ENCODE assay signal across 26 cellular contexts in the genomic region with DNA sequence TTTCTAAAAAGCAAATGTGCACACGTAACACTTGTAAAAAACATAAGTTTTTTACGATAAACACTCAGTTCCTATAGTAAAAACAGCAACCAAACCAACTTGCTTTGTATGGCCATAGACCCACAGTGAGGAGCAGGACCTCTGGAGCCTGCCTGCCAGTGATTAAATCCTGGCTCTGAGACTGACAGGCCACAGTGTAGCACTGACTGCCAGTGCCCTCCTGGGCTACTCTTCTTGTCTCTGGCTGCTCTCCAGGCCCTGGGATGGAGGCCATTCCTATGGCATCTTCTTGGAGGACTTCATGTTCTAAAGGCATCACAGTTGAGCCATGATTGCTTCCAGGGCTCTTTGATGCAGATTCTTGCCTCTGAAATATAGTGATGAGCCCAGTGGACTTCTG. TPM values are rescaled to one million over a fixed set of nuclear protein-coding genes. Genes with fewer than 3 reads are reported as not detected.
DNase-seq lines count a peak whose midpoint lies in the region; ATAC-seq, FAIRE-seq and TF ChIP-seq lines count a peak whose summit lies in the region.
"Had no signal": no experiment of that assay in that cellular context is flagged by ENCODE, and none has a peak within 500 bp of the region (broad histone marks: within the 10 kb centered on the region; RNA-seq: fewer than 3 reads in every experiment).

No MANE protein-coding gene starts in this region.

- no peak overlapping the region for H2AFZ ChIP-seq in K562 (ENCODE audit: low read depth, low read length)

- no peaks in the 10 kb centered on the region for H3K36me3 Mint-ChIP-seq in T-helper 17 cell (ENCODE audit: low read depth)
- H3K36me3 Mint-ChIP-seq: CD14-positive monocyte; CD8-positive, alpha-beta memory T cell had no signal

- TF ChIP-seq CTCF in K562 (IDR thresholded peaks at IDR 0.05 in 2 of 3, conservative IDR thresholded peaks at IDR 0.05 in 1 of 3; ENCODE audit: insufficient read depth in 2 of 3, low read depth in 1 of 3, low read length in 3 of 3) (no peak), heart right ventricle (IDR thresholded peaks at IDR 0.05) (no peak)

- H3K9me1 ChIP-seq in K562 (ENCODE audit: control insufficient read depth, insufficient read depth, low read length), result no peaks in the 10 kb centered on the region

- CTCF ChIA-PET in K562 (lab: Yijun Ruan, JAX; ENCODE audit: low intra/inter-chr PET ratio), result no interaction called here

- peak; percentile 78 for ATAC-seq in Right ventricle myocardium inferior
- 0 out of 3 replicates have a peak, but pooled peaks have one; percentile 35 for ATAC-seq in K562
- peak in 6 of 8 donors; percentile 27 to 76 (median 60) for ATAC-seq in heart right ventricle
- no peak for ATAC-seq in T-helper 17 cell
- ATAC-seq: A549 had no signal

- H3K36me3 ChIP-seq in K562 (ENCODE audit: control insufficient read depth, insufficient read depth, low read length) (no peaks in the 10 kb centered on the region), heart right ventricle (no peaks in the 10 kb centered on the region)
- H3K36me3 ChIP-seq: BE2C; BLaER1 treated with 17β-estradiol and CSF1 and Interleukin-3, amounts not matched to agents 10 nM and 100 nM had no signal

- no peaks in the 10 kb centered on the region for H3K27me3 Mint-ChIP-seq in T-helper 17 cell
- H3K27me3 Mint-ChIP-seq: CD4-positive, alpha-beta T cell had no signal

- in situ Hi-C loops in G401 (cut with HindIII; ENCODE audit: low sequenced_read_pairs), result no loop called here
- in situ Hi-C loops in K562 (cut with MboI), result loop anchor here (5.0 kb wide), 1 partner anchor 77 kb away; a partner anchor contains a TSS

- no TSS peak for BruUV-seq in K562 (replicated peaks; lab: Mats Ljungman, UMichigan)

- no peaks in the 10 kb centered on the region for H3K4me1 ChIP-seq in K562 (replicated peaks in 1 of 2; ENCODE audit: control insufficient read depth in 2 of 2, insufficient read depth in 2 of 2, low read length in 2 of 2)
- no peaks in the 10 kb centered on the region for H3K4me1 ChIP-seq in heart right ventricle
- H3K4me1 ChIP-seq: A549, BE2C had no signal

- WGBS in K562 (ENCODE audit: insufficient coverage, low coverage, missing lambda C conversion rate), result 2% methylated on average over 2 of the region's 2 CpGs
- 97 to 99% methylated on average over 2 of the region's 2 CpGs for WGBS in heart right ventricle, 2 donors

- H3K79me2 ChIP-seq in K562 (ENCODE audit: control insufficient read depth, insufficient read depth, low read length), result no peaks in the 10 kb centered on the region

- peaks cover 3 to 16% of the 10 kb centered on the region in 2 experiments; a peak in 3 of 5 replicates for H3K27me3 ChIP-seq in K562 (ENCODE audit: control insufficient read depth in 2 of 2, insufficient read depth in 2 of 2, low read length in 2 of 2)
- no peaks in the 10 kb centered on the region for H3K27me3 ChIP-seq in heart right ventricle
- H3K27me3 ChIP-seq: BE2C; BLaER1 treated with 17β-estradiol and CSF1 and Interleukin-3, amounts not matched to agents 10 nM and 100 nM had no signal

- intact Hi-C loops in Right ventricle myocardium inferior (cut with DNase I) (loop anchor here (5.0 kb wide), 1 partner anchor 82 kb away; no protein-coding TSS in a partner anchor), cardiac septum (cut with DNase I) (loop anchor here (5.0 kb wide), 1 partner anchor 87 kb away; no protein-coding TSS in a partner anchor), K562 (cut with micrococcal nuclease) (no loop called here), heart right ventricle (cut with DNase I) (loop anchor here in 4 of 10 donors (5.0 to 10.0 kb wide), 4 partner anchors 77 to 167 kb away; a partner anchor contains a TSS)

- no peak overlapping the region for H3K27ac Mint-ChIP-seq in T-helper 17 cell
- H3K27ac Mint-ChIP-seq: CD4-positive, alpha-beta T cell had no signal

- no peak overlapping the region for H3K9ac ChIP-seq in K562 (ENCODE audit: insufficient read depth in 1 of 2, low read depth in 2 of 2, low read length in 2 of 2)
- H3K9ac ChIP-seq: BLaER1 treated with 17β-estradiol and CSF1 and Interleukin-3, amounts not matched to agents 10 nM and 100 nM had no signal

- H3K9me3 ChIP-seq in K562 (replicated peaks; ENCODE audit: control insufficient read depth, insufficient read depth, low read depth, low read length) (no peaks in the 10 kb centered on the region), heart right ventricle (no peaks in the 10 kb centered on the region), T-helper 17 cell (ENCODE audit: control insufficient read depth, low read length, poor library complexity, severe bottlenecking) (no peaks in the 10 kb centered on the region)
- H3K9me3 ChIP-seq: A549; BE2C; BLaER1 treated with 17β-estradiol and CSF1 and Interleukin-3, amounts not matched to agents 10 nM and 100 nM had no signal

- no peaks in the 10 kb centered on the region for H4K20me1 ChIP-seq in K562 (replicated peaks; ENCODE audit: control insufficient read depth, insufficient read depth, low read length)
- H4K20me1 ChIP-seq: BLaER1 treated with 17β-estradiol and CSF1 and Interleukin-3, amounts not matched to agents 10 nM and 100 nM had no signal

- TF ChIP-seq RAD21 in K562 (CRISPR knock-in tag; conservative IDR thresholded peaks at IDR 0.05 in 1 of 2, IDR thresholded peaks at IDR 0.05 in 1 of 2), result no peak

- no peak overlapping the region for H3K4me3 Mint-ChIP-seq in T-helper 17 cell
- H3K4me3 Mint-ChIP-seq: CD14-positive monocyte; CD4-positive, alpha-beta T cell; CD8-positive, alpha-beta memory T cell had no signal

- POLR2A ChIA-PET in K562 (lab: Yijun Ruan, JAX), result no interaction called here

- H3K4me2 ChIP-seq in K562 (ENCODE audit: insufficient read depth, low read length), result no peak overlapping the region
- H3K4me2 ChIP-seq: A549; BLaER1 treated with 17β-estradiol and CSF1 and Interleukin-3, amounts not matched to agents 10 nM and 100 nM had no signal

- no peak for DNase-seq in Right ventricle myocardium inferior (ENCODE audit: missing footprints)
- DNase-seq in cardiac septum (ENCODE audit: low spot score), result no peak
- DNase-seq in G401 (ENCODE audit: low spot score), result peak; percentile 36
- no peak for DNase-seq in K562 (ENCODE audit: extremely low read depth in 1 of 4, low spot score in 3 of 4)
- DNase-seq in heart right ventricle, result peak in 1 of 2 donors; percentile 30
- no peak for DNase-seq in T-helper 17 cell
- no peak for DNase-seq in effector CD4-positive, alpha-beta T cell
- no peak for DNase-seq in activated gamma-delta T cell (lab: John Stamatoyannopoulos, UW)
- DNase-seq: 8988T; ACHN; AML-193; BE2C; Calu3; CD4-positive, alpha-beta T cell; CD8-positive, alpha-beta memory T cell; COR-L47; DMS53; DMS79 treated with DMSO at 0.1 percent for 48 hours; H7; HCEC 1CT had no signal

- no peak for TF ChIP-seq POLR2A in K562 (conservative IDR thresholded peaks at IDR 0.05)

- no peak for FAIRE-seq in K562 (lab: Jason Lieb, UNC)
- FAIRE-seq: A549, G401.6, GM12892, H1 had no signal

- no peak overlapping the region for H3K27ac ChIP-seq in K562 (ENCODE audit: extremely low read depth, low read depth, low read length)
- no peak overlapping the region for H3K27ac ChIP-seq in heart right ventricle
- H3K27ac ChIP-seq: A549; BLaER1 treated with 17β-estradiol and CSF1 and Interleukin-3, amounts not matched to agents 10 nM and 100 nM had no signal

- no peak overlapping the region for H3K4me3 ChIP-seq in K562
- no peak overlapping the region for H3K4me3 ChIP-seq in heart right ventricle
- H3K4me3 ChIP-seq: A549; BLaER1 treated with 17β-estradiol and CSF1 and Interleukin-3, amounts not matched to agents 10 nM and 100 nM had no signal

- peaks cover 9% of the 10 kb centered on the region for H3K4me1 Mint-ChIP-seq in T-helper 17 cell

- TF ChIP-seq EP300 in K562 (IDR thresholded peaks at IDR 0.05; ENCODE audit: low read length), result no peak

TF ChIP-seq in K562, 482 proteins besides CTCF, POLR2A, EP300 and RAD21 (continues in another document):
- TF ChIP-seq ZNF644 (tag; IDR thresholded peaks at IDR 0.05; ENCODE audit: low read depth) (no peak), POLR3A (IDR thresholded peaks at IDR 0.05; ENCODE audit: borderline replicate concordance, extremely low read depth, insufficient read depth, insufficient read length) (no peak), GABPB2 (CRISPR knock-in tag; conservative IDR thresholded peaks at IDR 0.05) (no peak), ZSCAN29 (IDR thresholded peaks at IDR 0.05) (no peak), TBL1XR1 (IDR thresholded peaks at IDR 0.05; ENCODE audit: low read length in 2 of 2) (no peak)
- TF ChIP-seq, protein P1, sequence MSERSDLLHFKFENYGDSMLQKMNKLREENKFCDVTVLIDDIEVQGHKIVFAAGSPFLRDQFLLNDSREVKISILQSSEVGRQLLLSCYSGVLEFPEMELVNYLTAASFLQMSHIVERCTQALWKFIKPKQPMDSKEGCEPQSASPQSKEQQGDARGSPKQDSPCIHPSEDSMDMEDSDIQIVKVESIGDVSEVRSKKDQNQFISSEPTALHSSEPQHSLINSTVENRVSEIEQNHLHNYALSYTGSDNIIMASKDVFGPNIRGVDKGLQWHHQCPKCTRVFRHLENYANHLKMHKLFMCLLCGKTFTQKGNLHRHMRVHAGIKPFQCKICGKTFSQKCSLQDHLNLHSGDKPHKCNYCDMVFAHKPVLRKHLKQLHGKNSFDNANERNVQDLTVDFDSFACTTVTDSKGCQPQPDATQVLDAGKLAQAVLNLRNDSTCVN (CRISPR knock-in tag; IDR thresholded peaks at IDR 0.05), result no peak

RNA-seq across cellular contexts. Expression of a gene that starts 22.7 kb away (rescaled TPM):
- total RNA-seq in Right ventricle myocardium inferior (9.7 TPM), cardiac septum (7.1 TPM), K562 (2014; rRNA removed) (0.59 and 1.4 TPM in 2 replicates), K562 (2014; rRNA removed; fragmentation: Illumina TruSeq; extraction: Trizol) (1.5 TPM in 2 replicates), K562 (2015; rRNA removed; fragmentation: Illumina TruSeq; extraction: Trizol) (0.98 and 1.0 TPM in 2 replicates), K562 (2021) (2.3 TPM in 2 replicates), heart right ventricle (10 to 100 TPM in 1 of 10 donors, 1 to 10 TPM in 9; 5.5 to 10.7 (median 8.3) TPM), T-helper 17 cell (10 to 100 TPM in 1 of 2 donors, 1 to 10 TPM in 1; 8.1 to 11.3 TPM)
- total RNA-seq in G401 (2014; rRNA removed; shearing (Covaris generic)), result 14.0 TPM in 2 replicates
- 0.58 and 1.1 TPM in 2 replicates for total RNA-seq in K562 (2011; cell fraction: chromatin; rRNA removed; ENCODE audit: low replicate concordance)
- total RNA-seq in K562 (2011; cell fraction: nucleolus; rRNA removed), result 0.79 and 1.8 TPM in 2 replicates
- total RNA-seq in K562 (2011; cell fraction: nucleoplasm; rRNA removed), result 1.7 and 3.0 TPM in 2 replicates
- polyA plus RNA-seq in K562 (2011; rRNA removed) (1.9 and 4.0 TPM in 2 replicates), K562 (2014; fragmentation: Illumina TruSeq; extraction: Trizol) (3.2 and 3.9 TPM in 2 replicates), K562 (2014; fragmentation: Nextera tagmentation; extraction: Ambion mirVana) (1 to 10 TPM; 4.7 TPM), K562 (2014; rRNA removed) (1.5 and 1.9 TPM in 2 replicates), heart right ventricle (1 to 10 TPM; 6.4 to 6.9 TPM)
- 1.3 and 4.4 TPM in 2 replicates for polyA plus RNA-seq in K562 (2011; cell fraction: cytosol; rRNA removed)
- 0.40 and 2.3 TPM in 2 replicates for polyA plus RNA-seq in K562 (2011; cell fraction: nucleus; rRNA removed)
- 3.0 and 4.5 TPM in 2 replicates for polyA plus RNA-seq in K562 (2012)
- 0.56 and 2.9 TPM in 2 replicates for polyA minus RNA-seq in K562 (2011; rRNA and poly(A)+ RNA removed)
- not detected in 2 replicates for polyA minus RNA-seq in K562 (2011; cell fraction: cytosol; rRNA and poly(A)+ RNA removed)
- polyA minus RNA-seq in K562 (2011; cell fraction: nucleus; rRNA and poly(A)+ RNA removed), result 0.27 and 0.56 TPM in 2 replicates
